15 cellular contexts compared by ENCODE assay signal in genomic region chr19:39384839-39385568, GRCh38. TPM values are rescaled to one million over a fixed set of nuclear protein-coding genes. Genes with fewer than 3 reads are reported as not detected.
DNase-seq lines count a peak whose midpoint lies in the region; ATAC-seq, FAIRE-seq and TF ChIP-seq lines count a peak whose summit lies in the region.
"Had no signal": no experiment of that assay in that cellular context is flagged by ENCODE, and none has a peak within 500 bp of the region (broad histone marks: within the 10 kb centered on the region; RNA-seq: fewer than 3 reads in every experiment).

No MANE protein-coding gene starts in this region.

- peak overlapping the region; percentile 54 for H3K27ac Mint-ChIP-seq in MCF 10A (ENCODE audit: low read depth, unreplicated experiment)
- H3K27ac Mint-ChIP-seq in WTC11: no peak overlapping the region
- H3K27ac Mint-ChIP-seq in endodermal cell: peak overlapping the region; percentile 62
- peak overlapping the region; percentile 57 for H3K27ac Mint-ChIP-seq in type B pancreatic cell

- POLR2A ChIA-PET in MCF 10A (lab: Yijun Ruan, JAX): no interaction called here
- POLR2A ChIA-PET in WTC11 (lab: Charles Lee): interaction anchor here (1.2 kb wide), 1 partner anchor 51 kb away, joined by 3 read pairs; the partner anchor contains the start of gene RPS16

- no peak overlapping the region for H3K4me3 ChIP-seq in breast epithelium
- H3K4me3 ChIP-seq in endodermal cell (ENCODE audit: low read length): no peak overlapping the region
- H3K4me3 ChIP-seq: uterus had no signal

- H3K27me3 ChIP-seq in breast epithelium (no peaks in the 10 kb centered on the region), endodermal cell (ENCODE audit: control insufficient read depth, insufficient read depth, low read length, poor library complexity, severe bottlenecking) (no peaks in the 10 kb centered on the region)
- H3K27me3 ChIP-seq: uterus had no signal

- WGBS in endodermal cell (ENCODE audit: insufficient coverage in 1 of 2, insufficient read length in 1 of 2), 2 experiments: 81 to 84% methylated on average over 4 to 9 of the region's 9 CpGs

- no peak overlapping the region for H3K27ac ChIP-seq in breast epithelium
- no peak overlapping the region for H3K27ac ChIP-seq in endodermal cell (ENCODE audit: low read depth, low read length)
- H3K27ac ChIP-seq: uterus had no signal

- no peaks in the 10 kb centered on the region for H3K9me3 Mint-ChIP-seq in MCF 10A (ENCODE audit: unreplicated experiment)
- no peaks in the 10 kb centered on the region for H3K9me3 Mint-ChIP-seq in WTC11
- no peaks in the 10 kb centered on the region for H3K9me3 Mint-ChIP-seq in endodermal cell
- H3K9me3 Mint-ChIP-seq in type B pancreatic cell: no peaks in the 10 kb centered on the region

- no peak for FAIRE-seq in GM12891 (lab: Jason Lieb, UNC)

- H3K9ac ChIP-seq in endodermal cell (ENCODE audit: extremely low read depth, low read length, poor library complexity, severe bottlenecking): no peak overlapping the region

- DNase-seq in MCF 10A (ENCODE audit: unreplicated experiment): no peak
- DNase-seq in breast epithelium (ENCODE audit: low spot score in 2 of 2): no peak
- no peak for DNase-seq in WTC11 (ENCODE audit: low spot score)
- DNase-seq in endodermal cell: no peak
- no peak for DNase-seq in type B pancreatic cell (ENCODE audit: extremely low spot score, unreplicated experiment)
- no peak for DNase-seq in GM12891 (ENCODE audit: insufficient read length, low spot score)
- no peak for DNase-seq in hepatic stellate cell (ENCODE audit: low spot score)
- DNase-seq in NCI-H2081 treated with DMSO at 0.1 percent for 48 hours (lab: John Stamatoyannopoulos, UW): no peak
- DNase-seq: activated T-cell treated with anti-CD3 and anti-CD28 coated beads for 4 hours, DMS153, NCI-H1930, NCI-H69, T-helper 1 cell, uterus had no signal

- H3K9me3 ChIP-seq in breast epithelium (no peaks in the 10 kb centered on the region), endodermal cell (ENCODE audit: control insufficient read depth, low read length) (no peaks in the 10 kb centered on the region)
- H3K9me3 ChIP-seq: uterus had no signal

- peaks cover 3 to 5% of the 10 kb centered on the region in 2 donors for H3K4me1 ChIP-seq in breast epithelium
- peaks cover 6% of the 10 kb centered on the region for H3K4me1 ChIP-seq in endodermal cell (ENCODE audit: control insufficient read depth, insufficient read depth, low read length)

- H3K27me3 Mint-ChIP-seq in MCF 10A (ENCODE audit: insufficient read depth, unreplicated experiment): no peaks in the 10 kb centered on the region
- H3K27me3 Mint-ChIP-seq in WTC11 (ENCODE audit: low read depth): no peaks in the 10 kb centered on the region; the same call in 1 of the 2 replicates
- H3K27me3 Mint-ChIP-seq in endodermal cell (ENCODE audit: insufficient read depth): no peaks in the 10 kb centered on the region
- H3K27me3 Mint-ChIP-seq in type B pancreatic cell: no peaks in the 10 kb centered on the region

- TF ChIP-seq CTCF in MCF 10A (IDR thresholded peaks at IDR 0.05; ENCODE audit: unreplicated experiment): no peak
- no peak for TF ChIP-seq CTCF in breast epithelium (IDR thresholded peaks at IDR 0.05)
- TF ChIP-seq CTCF in WTC11 (IDR thresholded peaks at IDR 0.05): no peak
- TF ChIP-seq CTCF in endodermal cell (conservative IDR thresholded peaks at IDR 0.05): no peak
- no peak for TF ChIP-seq CTCF in type B pancreatic cell (conservative IDR thresholded peaks at IDR 0.05)

- H3K36me3 Mint-ChIP-seq in MCF 10A (ENCODE audit: insufficient read depth, unreplicated experiment): peaks cover 77% of the 10 kb centered on the region
- H3K36me3 Mint-ChIP-seq in WTC11: peaks cover 72% of the 10 kb centered on the region
- H3K36me3 Mint-ChIP-seq in endodermal cell (ENCODE audit: low read depth): peaks cover 81% of the 10 kb centered on the region
- H3K36me3 Mint-ChIP-seq in type B pancreatic cell: peaks cover 14% of the 10 kb centered on the region

- intact Hi-C loops in MCF 10A (cut with micrococcal nuclease): no loop called here
- intact Hi-C loops in breast epithelium (cut with DNase I; ENCODE audit: low total_unique reads): no loop called here

- ATAC-seq in WTC11: peak; percentile 16; the same call in 1 of the 2 replicates
- ATAC-seq: sciatic nerve had no signal

- TSS peak; percentile 28 for BruUV-seq in MCF 10A (replicated peaks; lab: Mats Ljungman, UMichigan)

- H3K4me1 Mint-ChIP-seq in MCF 10A (ENCODE audit: insufficient read depth, unreplicated experiment) (peaks cover 14% of the 10 kb centered on the region), WTC11 (peaks cover 8% of the 10 kb centered on the region), endodermal cell (peaks cover 5% of the 10 kb centered on the region), type B pancreatic cell (ENCODE audit: unreplicated experiment) (peaks cover 1% of the 10 kb centered on the region)

- TF ChIP-seq POLR2A in breast epithelium (IDR thresholded peaks at IDR 0.05) (no peak), GM12891 (IDR thresholded peaks at IDR 0.05; ENCODE audit: low read depth, low read length) (no peak)

- H3K4me3 Mint-ChIP-seq in MCF 10A (ENCODE audit: unreplicated experiment) (peak overlapping the region; percentile 22), WTC11 (no peak overlapping the region), endodermal cell (no peak overlapping the region), type B pancreatic cell (no peak overlapping the region)

- H3K36me3 ChIP-seq in breast epithelium (peaks cover 13% of the 10 kb centered on the region), endodermal cell (ENCODE audit: control insufficient read depth, insufficient read depth, low read length) (peaks cover 89% of the 10 kb centered on the region)
- H3K36me3 ChIP-seq: uterus had no signal

- CTCF ChIA-PET in MCF 10A (lab: Yijun Ruan, JAX): interaction anchor here (0.6 kb wide), 1 partner anchor 90 kb away, joined by 3 read pairs; no protein-coding TSS in a partner anchor
- CTCF ChIA-PET in WTC11 (lab: Charles Lee): interaction anchor here (0.7 kb wide), 1 partner anchor 13 kb away, joined by 4 read pairs; no protein-coding TSS in a partner anchor

TF ChIP-seq in WTC11, 78 proteins besides CTCF, POLR2A, EP300 and RAD21 (continues in another document):
- TF ChIP-seq NFE2L1 (CRISPR knock-in tag; IDR thresholded peaks at IDR 0.05): no peak
- TF ChIP-seq TCF7 (CRISPR knock-in tag; IDR thresholded peaks at IDR 0.05; ENCODE audit: low read depth): no peak
- TF ChIP-seq MYBL2 (CRISPR knock-in tag; IDR thresholded peaks at IDR 0.05): no peak
- no peak for TF ChIP-seq GABPB1 (CRISPR knock-in tag; IDR thresholded peaks at IDR 0.05)

TF ChIP-seq in GM12891, 5 proteins besides CTCF, POLR2A, EP300 and RAD21:
- TF ChIP-seq SPI1 (IDR thresholded peaks at IDR 0.05; ENCODE audit: low read depth, low read length) (no peak), POLR2AphosphoS5 (IDR thresholded peaks at IDR 0.05; ENCODE audit: low read depth, low read length) (no peak), PAX5 (IDR thresholded peaks at IDR 0.05; ENCODE audit: insufficient read depth, low read length, severe bottlenecking) (no peak), POU2F2 (IDR thresholded peaks at IDR 0.05; ENCODE audit: low read depth, low read length) (no peak), TAF1 (IDR thresholded peaks at IDR 0.05; ENCODE audit: low read depth, low read length) (no peak)

RNA-seq across cellular contexts. Expression of gene PAF1, which starts 5.9 kb away (rescaled TPM):
- total RNA-seq in MCF 10A (2022): 47.0 and 48.5 TPM in 2 replicates
- total RNA-seq in breast epithelium: 10 to 100 TPM; 41.3 to 49.5 (median 45.2) TPM
- 27.8 to 34.4 TPM (median 29.4 TPM) in 3 replicates for total RNA-seq in WTC11 (2021)
- 10 to 100 TPM; 28.4 to 28.8 TPM for total RNA-seq in endodermal cell
- polyA plus RNA-seq in endodermal cell (2013, experiment 1 of 2): 40.6 TPM
- 38.7 TPM for polyA plus RNA-seq in endodermal cell (2013, experiment 2 of 2)
- total RNA-seq in type B pancreatic cell (ENCODE audit: low replicate concordance): 36.9 and 43.6 TPM in 2 replicates
- 30.3 TPM for polyA plus RNA-seq in GM12891 (2012; ENCODE audit: low read depth, missing spikeins)

RNA-seq across cellular contexts. Expression of gene MED29, which starts 6.2 kb away (rescaled TPM):
- total RNA-seq in MCF 10A (2022) (24.3 and 31.7 TPM in 2 replicates), breast epithelium (10 to 100 TPM; 36.6 to 49.5 (median 47.3) TPM), WTC11 (2021) (37.6 to 42.9 TPM (median 39.4 TPM) in 3 replicates), endodermal cell (10 to 100 TPM; 32.6 to 38.9 TPM), type B pancreatic cell (ENCODE audit: low replicate concordance) (37.3 and 40.8 TPM in 2 replicates)
- 26.7 TPM for polyA plus RNA-seq in endodermal cell (2013, experiment 1 of 2)
- 24.1 TPM for polyA plus RNA-seq in endodermal cell (2013, experiment 2 of 2)
- polyA plus RNA-seq in GM12891 (2012; ENCODE audit: low read depth, missing spikeins): 13.1 TPM

RNA-seq across cellular contexts. Expression of gene ZFP36, which starts 21.6 kb away (rescaled TPM):
- 83.7 and 98.4 TPM in 2 replicates for total RNA-seq in MCF 10A (2022)
- 100 to 1,000 TPM in 2 of 3 donors, 10 to 100 TPM in 1; 91.7 to 299 (median 143) TPM for total RNA-seq in breast epithelium
- total RNA-seq in WTC11 (2021): 17.3 to 22.2 TPM (median 18.4 TPM) in 3 replicates
- 10 to 100 TPM; 16.1 to 23.4 TPM for total RNA-seq in endodermal cell
- polyA plus RNA-seq in endodermal cell (2013, experiment 1 of 2): 7.8 TPM
- polyA plus RNA-seq in endodermal cell (2013, experiment 2 of 2): 7.3 TPM
- 36.0 and 101 TPM in 2 replicates for total RNA-seq in type B pancreatic cell (ENCODE audit: low replicate concordance)
- polyA plus RNA-seq in GM12891 (2012; ENCODE audit: low read depth, missing spikeins): 24.7 TPM

RNA-seq across cellular contexts. Expression of gene PLEKHG2, which starts 27.5 kb away (rescaled TPM):
- total RNA-seq in MCF 10A (2022) (19.2 and 19.6 TPM in 2 replicates), breast epithelium (10 to 100 TPM in 2 of 3 donors, 1 to 10 TPM in 1; 8.0 to 11.8 (median 10.2) TPM), WTC11 (2021) (62.3 to 72.0 TPM (median 63.6 TPM) in 3 replicates), endodermal cell (100 to 1,000 TPM; 127 to 160 TPM), type B pancreatic cell (ENCODE audit: low replicate concordance) (32.9 and 86.7 TPM in 2 replicates)
- 75.4 TPM for polyA plus RNA-seq in endodermal cell (2013, experiment 1 of 2)
- polyA plus RNA-seq in endodermal cell (2013, experiment 2 of 2): 69.8 TPM
- 35.3 TPM for polyA plus RNA-seq in GM12891 (2012; ENCODE audit: low read depth, missing spikeins)

RNA-seq across cellular contexts. Expression of gene SAMD4B, which starts 42.8 kb away (rescaled TPM):
- total RNA-seq in MCF 10A (2022): 65.4 and 94.2 TPM in 2 replicates
- 10 to 100 TPM; 57.4 to 65.2 (median 59.7) TPM for total RNA-seq in breast epithelium
- 148 to 164 TPM (median 150 TPM) in 3 replicates for total RNA-seq in WTC11 (2021)
- 100 to 1,000 TPM; 155 to 159 TPM for total RNA-seq in endodermal cell
- polyA plus RNA-seq in endodermal cell (2013, experiment 1 of 2): 136 TPM
- polyA plus RNA-seq in endodermal cell (2013, experiment 2 of 2): 120 TPM
- 116 and 123 TPM in 2 replicates for total RNA-seq in type B pancreatic cell (ENCODE audit: low replicate concordance)
- polyA plus RNA-seq in GM12891 (2012; ENCODE audit: low read depth, missing spikeins): 23.9 TPM
